8 cellular contexts compared by ENCODE assay signal in genomic region chr1:224357626-224358124, GRCh38.
DNase-seq lines count a peak whose midpoint lies in the region; ATAC-seq lines count a peak whose summit lies in the region.

No MANE protein-coding gene starts in this region.

- H3K9ac ChIP-seq in muscle layer of colon (ENCODE audit: low read length), result peak overlapping the region; percentile 9

- H3K9me3 ChIP-seq in muscle layer of colon (ENCODE audit: low read length), result no peaks in the 10 kb centered on the region

- no peaks in the 10 kb centered on the region for H3K36me3 ChIP-seq in muscle layer of colon (ENCODE audit: insufficient read depth, low read length)

- peak overlapping the region; percentile 75 to 85 for H3K4me3 ChIP-seq in muscle layer of colon (ENCODE audit: low read depth in 1 of 2, low read length in 2 of 2)

- ATAC-seq in central memory CD8-positive, alpha-beta T cell (replicated peaks; ENCODE audit: extremely low read depth, poor library complexity, severe bottlenecking), result no peak
- ATAC-seq in GM21526 (IDR thresholded peaks at IDR 0.05; ENCODE audit: low FRiP score, unreplicated experiment) (no peak), GM18861 (IDR thresholded peaks at IDR 0.05; ENCODE audit: unreplicated experiment) (no peak)

- DNase-seq in ELR (ENCODE audit: low read depth), result peak; percentile 45
- DNase-seq in NCI-H2227 treated with DMSO at 0.1 percent for 48 hours (lab: John Stamatoyannopoulos, UW), result peak; percentile 30
- no peak for DNase-seq in central memory CD8-positive, alpha-beta T cell (ENCODE audit: low spot score in 2 of 2)
- no peak for DNase-seq in DMS114 treated with DMSO at 0.1 percent for 48 hours (lab: John Stamatoyannopoulos, UW; ENCODE audit: unreplicated experiment)
- DNase-seq in Ammon's horn (ENCODE audit: low spot score), result no peak

- H3K27me3 Mint-ChIP-seq in central memory CD8-positive, alpha-beta T cell, result no peaks in the 10 kb centered on the region

- no peaks in the 10 kb centered on the region for H3K27me3 ChIP-seq in muscle layer of colon (ENCODE audit: control insufficient read depth in 1 of 2, insufficient read depth in 2 of 2, low read length in 2 of 2)

- no peaks in the 10 kb centered on the region for H3K9me3 Mint-ChIP-seq in central memory CD8-positive, alpha-beta T cell

- peaks cover 17% of the 10 kb centered on the region for H3K36me3 Mint-ChIP-seq in central memory CD8-positive, alpha-beta T cell (ENCODE audit: insufficient read depth)

- peak overlapping the region; percentile 98 for H3K27ac ChIP-seq in muscle layer of colon (ENCODE audit: low read depth, low read length)

- H3K27ac Mint-ChIP-seq in central memory CD8-positive, alpha-beta T cell (ENCODE audit: low read depth), result peak overlapping the region; percentile 89

- H3K4me3 Mint-ChIP-seq in central memory CD8-positive, alpha-beta T cell, result peak overlapping the region; percentile 99

- H3K4me1 Mint-ChIP-seq in central memory CD8-positive, alpha-beta T cell, result peaks cover 52% of the 10 kb centered on the region

- peaks cover 22% of the 10 kb centered on the region for H3K4me1 ChIP-seq in muscle layer of colon (ENCODE audit: insufficient read depth, low read length)

Comparison
In these comparisons a context has a peak if more than half of its experiments do, and no peak if none do; other contexts are left out.
1. DNase-seq: peak in ELR (single experiment) and NCI-H2227 treated with DMSO at 0.1 percent for 48 hours (single experiment); none in central memory CD8-positive, alpha-beta T cell (0 of 2), DMS114 treated with DMSO at 0.1 percent for 48 hours (single experiment) and Ammon's horn (single experiment).